Comparison of ENCODE assay signal across 8 cellular contexts in genomic region chr3:49351521-49352011, GRCh38. TPM values are rescaled to one million over a fixed set of nuclear protein-coding genes. Genes with fewer than 3 reads are reported as not detected.
DNase-seq lines count a peak whose midpoint lies in the region; ATAC-seq and TF ChIP-seq lines count a peak whose summit lies in the region.

No MANE protein-coding gene starts in this region.

- DNase-seq in EL (peak; percentile 81), RPMI7951 (ENCODE audit: low read depth) (peak; percentile 45), fibroblast of mammary gland (ENCODE audit: low read depth) (peak; percentile 86), psoas muscle (no peak), Ammon's horn (ENCODE audit: low spot score) (no peak), posterior vena cava (ENCODE audit: low spot score) (no peak), NCI-H128 (lab: John Stamatoyannopoulos, UW; ENCODE audit: unreplicated experiment) (no peak)
- no peak for DNase-seq in activated T-helper 1 cell treated with anti-CD3 and anti-CD28 coated beads, Interleukin-12 subunit alpha, Interleukin-12 subunit beta, Interleukin-2, Interleukin-4 antibody, amounts not matched to agents 30 ng/mL and 10 ng/mL and 1 ng/mL, durations not matched to agents 14 hours and 24 hours and 36 hours (ENCODE audit: low spot score)

- intact Hi-C loops in psoas muscle (cut with DNase I) (no loop called here), posterior vena cava (cut with DNase I) (loop anchor here (10.0 kb wide), 2 partner anchors 53 to 63 kb away; partner anchors contain the start of genes RHOA (in 1 of the 2) and TCTA (in 1 of the 2))
- intact Hi-C loops in activated T-helper 1 cell treated with anti-CD3 and anti-CD28 coated beads, Interleukin-12 subunit alpha, Interleukin-12 subunit beta, Interleukin-2, Interleukin-4 antibody, amounts not matched to agents 30 ng/mL and 10 ng/mL and 1 ng/mL, durations not matched to agents 14 hours and 24 hours and 36 hours (cut with micrococcal nuclease) = no loop called here

- no peak overlapping the region for H3K4me3 Mint-ChIP-seq in activated T-helper 1 cell treated with anti-CD3 and anti-CD28 coated beads, Interleukin-12 subunit alpha, Interleukin-12 subunit beta, Interleukin-2, Interleukin-4 antibody, amounts not matched to agents 30 ng/mL and 10 ng/mL and 1 ng/mL, durations not matched to agents 14 hours and 24 hours and 36 hours

- TF ChIP-seq CTCF in fibroblast of mammary gland (conservative IDR thresholded peaks at IDR 0.05; ENCODE audit: control insufficient read depth, insufficient read depth, low read depth, low read length) = no peak
- no peak for TF ChIP-seq CTCF in psoas muscle (IDR thresholded peaks at IDR 0.05)

- peaks cover 7% of the 10 kb centered on the region for H3K4me1 ChIP-seq in psoas muscle

- 29 to 58% (median 32%) methylated on average over 1 of the region's 1 CpG for WGBS in psoas muscle, 3 donors

- no peaks in the 10 kb centered on the region for H3K9me3 Mint-ChIP-seq in activated T-helper 1 cell treated with anti-CD3 and anti-CD28 coated beads, Interleukin-12 subunit alpha, Interleukin-12 subunit beta, Interleukin-2, Interleukin-4 antibody, amounts not matched to agents 30 ng/mL and 10 ng/mL and 1 ng/mL, durations not matched to agents 14 hours and 24 hours and 36 hours

- H3K27me3 ChIP-seq in psoas muscle (ENCODE audit: insufficient read depth in 3 of 3, low read length in 2 of 3) = no peaks in the 10 kb centered on the region

- peaks cover 12% of the 10 kb centered on the region for H3K4me1 Mint-ChIP-seq in activated T-helper 1 cell treated with anti-CD3 and anti-CD28 coated beads, Interleukin-12 subunit alpha, Interleukin-12 subunit beta, Interleukin-2, Interleukin-4 antibody, amounts not matched to agents 30 ng/mL and 10 ng/mL and 1 ng/mL, durations not matched to agents 14 hours and 24 hours and 36 hours (ENCODE audit: low read depth)

- H3K36me3 ChIP-seq in psoas muscle (ENCODE audit: insufficient read depth in 1 of 2, low read depth in 1 of 2) = peaks cover 4 to 14% of the 10 kb centered on the region in 2 donors

- peaks cover 11% of the 10 kb centered on the region for H3K36me3 Mint-ChIP-seq in activated T-helper 1 cell treated with anti-CD3 and anti-CD28 coated beads, Interleukin-12 subunit alpha, Interleukin-12 subunit beta, Interleukin-2, Interleukin-4 antibody, amounts not matched to agents 30 ng/mL and 10 ng/mL and 1 ng/mL, durations not matched to agents 14 hours and 24 hours and 36 hours (ENCODE audit: low read depth)

- peak in 1 of 4 donors; percentile 33 for ATAC-seq in psoas muscle

- H3K27me3 Mint-ChIP-seq in activated T-helper 1 cell treated with anti-CD3 and anti-CD28 coated beads, Interleukin-12 subunit alpha, Interleukin-12 subunit beta, Interleukin-2, Interleukin-4 antibody, amounts not matched to agents 30 ng/mL and 10 ng/mL and 1 ng/mL, durations not matched to agents 14 hours and 24 hours and 36 hours (ENCODE audit: insufficient read depth) = no peaks in the 10 kb centered on the region

- H3K4me3 ChIP-seq in fibroblast of mammary gland (ENCODE audit: control insufficient read depth, low read depth, low read length) (no peak overlapping the region), psoas muscle (no peak overlapping the region)

- H3K27ac Mint-ChIP-seq in activated T-helper 1 cell treated with anti-CD3 and anti-CD28 coated beads, Interleukin-12 subunit alpha, Interleukin-12 subunit beta, Interleukin-2, Interleukin-4 antibody, amounts not matched to agents 30 ng/mL and 10 ng/mL and 1 ng/mL, durations not matched to agents 14 hours and 24 hours and 36 hours = no peak overlapping the region

- no peaks in the 10 kb centered on the region for H3K9me3 ChIP-seq in psoas muscle

- H3K27ac ChIP-seq in psoas muscle = peak overlapping the region; percentile 50

RNA-seq across cellular contexts. Expression of gene GPX1, which starts 6.6 kb away (rescaled TPM):
- total RNA-seq in RPMI7951 (2014; rRNA removed; shearing (Covaris generic)) = not detected in 2 replicates
- total RNA-seq in psoas muscle (100 to 1,000 TPM; 100 to 129 (median 116) TPM), posterior vena cava (100 to 1,000 TPM; 212 to 242 TPM)
- 100 to 1,000 TPM; 164 to 251 (median 189) TPM for polyA plus RNA-seq in psoas muscle
- 181 and 188 TPM in 2 replicates for total RNA-seq in activated T-helper 1 cell treated with anti-CD3 and anti-CD28 coated beads, Interleukin-12 subunit alpha, Interleukin-12 subunit beta, Interleukin-2, Interleukin-4 antibody, amounts not matched to agents 30 ng/mL and 10 ng/mL and 1 ng/mL, durations not matched to agents 14 hours and 24 hours and 36 hours

RNA-seq across cellular contexts. Expression of gene USP4, which starts 11.7 kb away (rescaled TPM):
- total RNA-seq in RPMI7951 (2014; rRNA removed; shearing (Covaris generic)) = 12.9 and 14.5 TPM in 2 replicates
- 10 to 100 TPM; 26.7 to 35.2 (median 31.1) TPM for total RNA-seq in psoas muscle
- polyA plus RNA-seq in psoas muscle = 10 to 100 TPM; 16.3 to 21.2 (median 17.0) TPM
- 84.4 and 90.2 TPM in 2 replicates for total RNA-seq in activated T-helper 1 cell treated with anti-CD3 and anti-CD28 coated beads, Interleukin-12 subunit alpha, Interleukin-12 subunit beta, Interleukin-2, Interleukin-4 antibody, amounts not matched to agents 30 ng/mL and 10 ng/mL and 1 ng/mL, durations not matched to agents 14 hours and 24 hours and 36 hours
- 10 to 100 TPM; 49.0 to 54.6 TPM for total RNA-seq in posterior vena cava

Comparison
In these comparisons a context has a peak if more than half of its experiments do, and no peak if none do; other contexts are left out.
1. DNase-seq: peak in EL (single experiment), RPMI7951 (single experiment) and fibroblast of mammary gland (single experiment); none in psoas muscle (0 of 2), Ammon's horn (single experiment), activated T-helper 1 cell treated with anti-CD3 and anti-CD28 coated beads, Interleukin-12 subunit alpha, Interleukin-12 subunit beta, Interleukin-2, Interleukin-4 antibody, amounts not matched to agents 30 ng/mL and 10 ng/mL and 1 ng/mL, durations not matched to agents 14 hours and 24 hours and 36 hours (single experiment), posterior vena cava (single experiment) and NCI-H128 (single experiment).
2. RNA of gene GPX1, which starts 6.6 kb away (total RNA-seq): 212 to 242 TPM in posterior vena cava, 181 to 188 TPM in activated T-helper 1 cell treated with anti-CD3 and anti-CD28 coated beads, Interleukin-12 subunit alpha, Interleukin-12 subunit beta, Interleukin-2, Interleukin-4 antibody, amounts not matched to agents 30 ng/mL and 10 ng/mL and 1 ng/mL, durations not matched to agents 14 hours and 24 hours and 36 hours and 100 to 129 TPM in psoas muscle; not detected in RPMI7951; every median in the first group is over 10 times any median in the second.
3. intact Hi-C loops: an anchor here in posterior vena cava (10.0 kb wide); none called in psoas muscle and activated T-helper 1 cell treated with anti-CD3 and anti-CD28 coated beads, Interleukin-12 subunit alpha, Interleukin-12 subunit beta, Interleukin-2, Interleukin-4 antibody, amounts not matched to agents 30 ng/mL and 10 ng/mL and 1 ng/mL, durations not matched to agents 14 hours and 24 hours and 36 hours.